ENCODE assay signal across 8 cellular contexts in genomic region chr7:106717997-106718871, GRCh38. TPM values are rescaled to one million over a fixed set of nuclear protein-coding genes. Genes with fewer than 3 reads are reported as not detected.
DNase-seq lines count a peak whose midpoint lies in the region; ATAC-seq and TF ChIP-seq lines count a peak whose summit lies in the region.

No MANE protein-coding gene starts in this region.

- H3K4me3 ChIP-seq in SU-DHL-6 (ENCODE audit: insufficient read depth, low read length, poor library complexity, severe bottlenecking): no peak overlapping the region
- H3K4me3 ChIP-seq in ascending aorta: no peak overlapping the region

- peaks cover 2% of the 10 kb centered on the region for H3K4me1 Mint-ChIP-seq in endothelial cell (ENCODE audit: unreplicated experiment)

- intact Hi-C loops in ascending aorta (cut with DNase I): no loop called here

- no peak overlapping the region for H3K4me3 Mint-ChIP-seq in endothelial cell (ENCODE audit: unreplicated experiment)

- H3K79me2 ChIP-seq in SU-DHL-6 (ENCODE audit: insufficient read depth, low read length): no peaks in the 10 kb centered on the region

- no peak overlapping the region for H3K9ac ChIP-seq in SU-DHL-6 (ENCODE audit: low read length)

- H3F3A ChIP-seq in SU-DHL-6 (ENCODE audit: insufficient read depth): no peaks in the 10 kb centered on the region

- H4K20me1 ChIP-seq in SU-DHL-6 (ENCODE audit: low read depth, low read length): no peaks in the 10 kb centered on the region

- H2AFZ ChIP-seq in SU-DHL-6 (ENCODE audit: low read depth, low read length, severe bottlenecking): no peak overlapping the region

- no peaks in the 10 kb centered on the region for H3K9me2 ChIP-seq in SU-DHL-6 (replicated peaks; ENCODE audit: insufficient read depth, low read length)

- no peaks in the 10 kb centered on the region for H3K9me3 Mint-ChIP-seq in endothelial cell (ENCODE audit: unreplicated experiment)

- peak; percentile 36 for DNase-seq in Ammon's horn (ENCODE audit: low spot score)
- DNase-seq in ascending aorta (ENCODE audit: low spot score in 2 of 2): no peak
- DNase-seq in left kidney (ENCODE audit: low read depth, low spot score): peak; percentile 79
- DNase-seq in stimulated activated CD8-positive, alpha-beta memory T cell treated with anti-CD3 and anti-CD28 coated beads, Interleukin-4, amount 100 ng/mL, for 1 hour (ENCODE audit: low read depth in 2 of 2, low spot score in 1 of 2): peak; percentile 32 to 51
- no peak for DNase-seq in endothelial cell (ENCODE audit: low spot score)

- no peaks in the 10 kb centered on the region for H3K36me3 ChIP-seq in SU-DHL-6 (ENCODE audit: low read length)
- H3K36me3 ChIP-seq in ascending aorta: no peaks in the 10 kb centered on the region

- ATAC-seq in GM19438 (IDR thresholded peaks at IDR 0.05; ENCODE audit: low read depth, unreplicated experiment) (peak; percentile 67), HG03571 (IDR thresholded peaks at IDR 0.05; ENCODE audit: unreplicated experiment) (peak; percentile 93)

- no peaks in the 10 kb centered on the region for H3K36me3 Mint-ChIP-seq in endothelial cell (ENCODE audit: low read depth, unreplicated experiment)

- no peak overlapping the region for H3K27ac Mint-ChIP-seq in endothelial cell (ENCODE audit: unreplicated experiment)

- H3K27me3 ChIP-seq in SU-DHL-6 (ENCODE audit: low read length) (0 out of 2 replicates have a peak, but pooled peaks cover 1% of the 10 kb centered on the region), ascending aorta (no peaks in the 10 kb centered on the region)

- no peaks in the 10 kb centered on the region for H3K9me3 ChIP-seq in SU-DHL-6 (ENCODE audit: insufficient read depth, low read length)
- H3K9me3 ChIP-seq in ascending aorta: no peaks in the 10 kb centered on the region

- TF ChIP-seq CTCF in SU-DHL-6 (IDR thresholded peaks at IDR 0.05; ENCODE audit: insufficient read depth, low read length, poor library complexity, severe bottlenecking): no peak
- no peak for TF ChIP-seq CTCF in ascending aorta (IDR thresholded peaks at IDR 0.05)
- no peak for TF ChIP-seq CTCF in endothelial cell (IDR thresholded peaks at IDR 0.05; ENCODE audit: unreplicated experiment)

- H3K27me3 Mint-ChIP-seq in endothelial cell (ENCODE audit: unreplicated experiment): no peaks in the 10 kb centered on the region

- peak overlapping the region; percentile 26 for H3K4me2 ChIP-seq in SU-DHL-6 (ENCODE audit: low read depth, low read length, poor library complexity, severe bottlenecking)

- H3K27ac ChIP-seq in SU-DHL-6 (ENCODE audit: low read depth, low read length) (no peak overlapping the region), ascending aorta (peak overlapping the region; percentile 20 to 27)

- H3K4me1 ChIP-seq in ascending aorta: peaks cover 0 to 2% of the 10 kb centered on the region in 2 donors

RNA-seq across cellular contexts. Expression of gene CCDC71L, which starts 57.3 kb away (rescaled TPM):
- total RNA-seq in ascending aorta (46.6 TPM), endothelial cell (ENCODE audit: unreplicated experiment) (43.4 TPM)

Comparison
In these comparisons a context has a peak if more than half of its experiments do, and no peak if none do; other contexts are left out.
1. DNase-seq: peak in Ammon's horn (single experiment), left kidney (single experiment) and stimulated activated CD8-positive, alpha-beta memory T cell treated with anti-CD3 and anti-CD28 coated beads, Interleukin-4, amount 100 ng/mL, for 1 hour (2 of 2); none in ascending aorta (0 of 2) and endothelial cell (single experiment).